Comparison of ENCODE assay signal across 6 cellular contexts in the genomic region with DNA sequence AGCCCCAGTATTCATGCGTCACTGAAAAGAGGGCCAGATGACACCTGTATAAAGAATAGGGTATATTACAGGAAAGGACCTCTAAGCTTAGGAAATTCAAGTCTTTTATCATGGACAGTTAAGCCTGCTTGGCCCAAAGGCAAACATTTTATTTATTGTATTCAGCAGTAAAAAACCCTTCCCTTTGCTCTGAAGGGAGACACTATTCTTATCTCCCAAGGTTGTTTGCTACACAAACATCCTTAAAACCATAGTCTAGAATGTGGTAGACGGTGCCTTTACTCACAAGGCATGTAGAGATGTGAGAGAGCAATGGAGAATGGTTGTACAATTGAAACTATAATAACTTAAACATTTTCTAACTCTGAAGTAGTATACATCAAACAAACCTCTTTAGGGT. TPM values are rescaled to one million over a fixed set of nuclear protein-coding genes. Genes with fewer than 3 reads are reported as not detected.
"Had no signal": no experiment of that assay in that cellular context is flagged by ENCODE, and none has a peak within 500 bp of the region (broad histone marks: within the 10 kb centered on the region; RNA-seq: fewer than 3 reads in every experiment).

No MANE protein-coding gene starts in this region.

- H3K4me3 Mint-ChIP-seq: GM23338, H9 had no signal

- ATAC-seq: GM23338 had no signal

- H3K27ac Mint-ChIP-seq: GM23338, H9 had no signal

- H3K9me3 Mint-ChIP-seq: H9 had no signal

- DNase-seq: H9, HCEC 1CT, IMR-90 had no signal

- H3K4me1 Mint-ChIP-seq: GM23338, H9 had no signal

- H3K4me3 ChIP-seq: GM23338 had no signal

RNA-seq across cellular contexts. Expression of gene FTMT, which starts 33.9 kb away (rescaled TPM):
- total RNA-seq: GM23338, H1, H9, HT-29, IMR-90 had no signal
- polyA plus RNA-seq: GM23338, H1, IMR-90 had no signal
